In the genomic region with DNA sequence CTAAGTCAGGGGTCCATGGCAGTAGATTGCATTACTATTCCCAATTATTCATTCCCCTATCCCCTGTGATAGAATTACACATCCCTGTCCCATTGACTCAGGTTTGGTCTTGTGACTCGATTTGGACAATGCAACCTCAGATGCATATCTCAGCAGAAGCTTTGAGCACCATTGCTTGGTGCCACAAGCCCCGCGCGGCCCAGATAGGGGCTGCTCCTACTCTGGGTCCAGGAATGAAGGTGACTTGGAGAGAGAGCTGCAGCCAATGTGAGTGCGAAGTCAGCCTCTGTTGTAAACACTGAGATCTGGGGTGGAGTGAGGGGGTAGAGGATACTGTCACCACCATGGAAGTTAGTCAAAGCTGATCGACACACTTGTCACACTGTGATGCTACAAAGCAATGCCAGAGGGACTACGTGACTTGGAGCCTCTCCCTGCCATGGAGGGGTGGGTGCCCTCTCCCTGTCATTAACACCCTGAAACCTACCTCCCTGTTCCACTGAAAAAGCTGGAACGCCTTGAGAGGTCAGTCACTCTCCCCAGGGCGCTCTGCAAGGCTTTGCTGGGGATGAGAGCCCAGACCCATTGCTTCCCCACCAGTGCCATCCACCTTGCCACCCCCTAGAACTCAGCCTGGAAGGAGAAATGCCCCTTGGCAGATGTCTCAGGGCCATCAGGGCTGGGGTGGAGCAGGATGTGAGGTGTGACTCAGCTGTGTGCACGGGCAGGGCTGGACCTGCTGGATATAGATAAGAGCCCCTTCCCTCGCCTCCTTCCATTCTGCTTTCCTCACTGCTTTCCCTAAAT, we compare ENCODE assay signal across 19 cellular contexts. TPM values are rescaled to one million over a fixed set of nuclear protein-coding genes. Genes with fewer than 3 reads are reported as not detected.
DNase-seq lines count a peak whose midpoint lies in the region; FAIRE-seq and TF ChIP-seq lines count a peak whose summit lies in the region.
"Had no signal": no experiment of that assay in that cellular context is flagged by ENCODE, and none has a peak within 500 bp of the region (broad histone marks: within the 10 kb centered on the region; RNA-seq: fewer than 3 reads in every experiment).

No MANE protein-coding gene starts in this region.

- FAIRE-seq in kidney (lab: Jason Lieb, UNC): no peak
- FAIRE-seq: A204.1, colon, GM18507 had no signal

- TF ChIP-seq CTCF in stomach (IDR thresholded peaks at IDR 0.05): no peak
- TF ChIP-seq CTCF in kidney (IDR thresholded peaks at IDR 0.05; ENCODE audit: borderline replicate concordance, extremely low read depth, insufficient read depth): no peak

- H3K4me1 Mint-ChIP-seq in activated T-helper 2 cell treated with anti-CD3 and anti-CD28 coated beads, Interferon-gamma antibody, Interleukin-2, Interleukin-4, amounts not matched to agents 10 μg/mL and 5 μg/mL and 100 μg/mL, durations not matched to agents 14 hours and 24 hours and 36 hours (ENCODE audit: low read depth): peaks cover 5% of the 10 kb centered on the region

- H3K27me3 ChIP-seq in stomach: peaks cover 0 to 5% (median 0%) of the 10 kb centered on the region in 3 donors

- WGBS in stomach, 5 donors: 57 to 69% (median 65%) methylated on average over 10 to 11 of the region's 11 CpGs

- no peak overlapping the region for H3K27ac Mint-ChIP-seq in activated T-helper 2 cell treated with anti-CD3 and anti-CD28 coated beads, Interferon-gamma antibody, Interleukin-2, Interleukin-4, amounts not matched to agents 10 μg/mL and 5 μg/mL and 100 μg/mL, durations not matched to agents 14 hours and 24 hours and 36 hours
- H3K27ac Mint-ChIP-seq: activated naive CD8-positive, alpha-beta T cell treated with anti-CD3 and anti-CD28 coated beads, Interleukin-2, amount 10 ng/mL, durations not matched to agents 7 days and 5 days; CD4-positive, alpha-beta T cell; stimulated activated naive CD8-positive, alpha-beta T cell treated with anti-CD3 and anti-CD28 coated beads, Interleukin-15, amount 100 ng/mL, for 72 hours had no signal

- H3K27me3 Mint-ChIP-seq in activated T-helper 2 cell treated with anti-CD3 and anti-CD28 coated beads, Interferon-gamma antibody, Interleukin-2, Interleukin-4, amounts not matched to agents 10 μg/mL and 5 μg/mL and 100 μg/mL, durations not matched to agents 14 hours and 24 hours and 36 hours (ENCODE audit: low read depth): peaks cover 10% of the 10 kb centered on the region
- H3K27me3 Mint-ChIP-seq: stimulated activated naive CD8-positive, alpha-beta T cell treated with anti-CD3 and anti-CD28 coated beads, Interleukin-15, amount 100 ng/mL, for 72 hours had no signal

- no peak overlapping the region for H3K9ac ChIP-seq in kidney (ENCODE audit: low read length in 2 of 2)

- H3K4me1 ChIP-seq in stomach (peaks cover 0 to 24% (median 8%) of the 10 kb centered on the region in 4 donors), kidney (ENCODE audit: control insufficient read depth in 1 of 2, insufficient read depth in 1 of 2, low read depth in 1 of 2, low read length in 2 of 2) (no peaks in the 10 kb centered on the region)

- peak overlapping the region; percentile 74 for H3K27ac ChIP-seq in epithelial cell of prostate
- H3K27ac ChIP-seq in stomach: peak overlapping the region in 3 of 5 donors; percentile 22 to 67 (median 62)
- H3K27ac ChIP-seq in kidney (ENCODE audit: low read depth in 2 of 2, low read length in 2 of 2): no peak overlapping the region
- H3K27ac ChIP-seq: esophagus squamous epithelium had no signal

- H3K36me3 Mint-ChIP-seq in activated T-helper 2 cell treated with anti-CD3 and anti-CD28 coated beads, Interferon-gamma antibody, Interleukin-2, Interleukin-4, amounts not matched to agents 10 μg/mL and 5 μg/mL and 100 μg/mL, durations not matched to agents 14 hours and 24 hours and 36 hours (ENCODE audit: low read depth): no peaks in the 10 kb centered on the region
- H3K36me3 Mint-ChIP-seq: activated naive CD8-positive, alpha-beta T cell treated with anti-CD3 and anti-CD28 coated beads, Interleukin-2, amount 10 ng/mL, durations not matched to agents 7 days and 5 days had no signal

- no peaks in the 10 kb centered on the region for H3K9me3 ChIP-seq in stomach
- no peaks in the 10 kb centered on the region for H3K9me3 ChIP-seq in kidney (ENCODE audit: control insufficient read depth in 1 of 2, low read length in 2 of 2)
- H3K9me3 ChIP-seq: esophagus squamous epithelium had no signal

- H3K4me3 ChIP-seq in stomach: no peak overlapping the region
- H3K4me3 ChIP-seq in kidney (ENCODE audit: low read length in 2 of 2): no peak overlapping the region
- H3K4me3 ChIP-seq: esophagus squamous epithelium, skin epidermis had no signal

- no peaks in the 10 kb centered on the region for H3K36me3 ChIP-seq in stomach
- no peaks in the 10 kb centered on the region for H3K36me3 ChIP-seq in kidney (ENCODE audit: control insufficient read depth in 1 of 2, insufficient read depth in 2 of 2, low read length in 2 of 2)
- H3K36me3 ChIP-seq: esophagus squamous epithelium had no signal

- intact Hi-C loops in stomach (cut with DNase I; ENCODE audit: low total_unique reads) (no loop called here), kidney (cut with DNase I) (no loop called here)
- intact Hi-C loops in activated T-helper 2 cell treated with anti-CD3 and anti-CD28 coated beads, Interferon-gamma antibody, Interleukin-2, Interleukin-4, amounts not matched to agents 10 μg/mL and 5 μg/mL and 100 μg/mL, durations not matched to agents 14 hours and 24 hours and 36 hours (cut with micrococcal nuclease): no loop called here

- H3K9me3 Mint-ChIP-seq in activated T-helper 2 cell treated with anti-CD3 and anti-CD28 coated beads, Interferon-gamma antibody, Interleukin-2, Interleukin-4, amounts not matched to agents 10 μg/mL and 5 μg/mL and 100 μg/mL, durations not matched to agents 14 hours and 24 hours and 36 hours: no peaks in the 10 kb centered on the region
- H3K9me3 Mint-ChIP-seq: activated naive CD8-positive, alpha-beta T cell treated with anti-CD3 and anti-CD28 coated beads, Interleukin-2, amount 10 ng/mL, durations not matched to agents 7 days and 5 days; CD4-positive, alpha-beta T cell; stimulated activated naive CD8-positive, alpha-beta T cell treated with anti-CD3 and anti-CD28 coated beads, Interleukin-15, amount 100 ng/mL, for 72 hours had no signal

- no peak for TF ChIP-seq POLR2A in stomach (IDR thresholded peaks at IDR 0.05)

- DNase-seq in NCI-H748 (lab: John Stamatoyannopoulos, UW; ENCODE audit: unreplicated experiment) (peak; percentile 37), NCI-H748 treated with DMSO at 0.1 percent for 48 hours (lab: John Stamatoyannopoulos, UW) (no peak), RPMI7951 (ENCODE audit: low read depth) (peak; percentile 48), epithelial cell of prostate (ENCODE audit: low read depth, low spot score) (no peak), stomach (peak; percentile 63), kidney (no peak), globus pallidus (ENCODE audit: low spot score) (no peak)
- DNase-seq in activated T-helper 2 cell treated with anti-CD3 and anti-CD28 coated beads, Interferon-gamma antibody, Interleukin-2, Interleukin-4, amounts not matched to agents 10 μg/mL and 5 μg/mL and 100 μg/mL, durations not matched to agents 14 hours and 24 hours and 36 hours (ENCODE audit: low spot score): no peak
- DNase-seq: activated CD4-positive, alpha-beta T cell treated with anti-CD3 and anti-CD28 coated beads for 1 hour; activated naive CD8-positive, alpha-beta T cell treated with anti-CD3 and anti-CD28 coated beads, Interleukin-2, amount 10 ng/mL, durations not matched to agents 7 days and 5 days; CD4-positive, alpha-beta T cell; esophagus squamous epithelium; KG1; NCI-H1436 treated with DMSO at 0.1 percent for 48 hours; stimulated activated naive CD8-positive, alpha-beta T cell treated with anti-CD3 and anti-CD28 coated beads, Interleukin-15, amount 100 ng/mL, for 72 hours had no signal

- H3K4me3 Mint-ChIP-seq in activated T-helper 2 cell treated with anti-CD3 and anti-CD28 coated beads, Interferon-gamma antibody, Interleukin-2, Interleukin-4, amounts not matched to agents 10 μg/mL and 5 μg/mL and 100 μg/mL, durations not matched to agents 14 hours and 24 hours and 36 hours (ENCODE audit: low read depth): no peak overlapping the region
- H3K4me3 Mint-ChIP-seq: activated naive CD8-positive, alpha-beta T cell treated with anti-CD3 and anti-CD28 coated beads, Interleukin-2, amount 10 ng/mL, durations not matched to agents 7 days and 5 days; CD4-positive, alpha-beta T cell; stimulated activated naive CD8-positive, alpha-beta T cell treated with anti-CD3 and anti-CD28 coated beads, Interleukin-15, amount 100 ng/mL, for 72 hours had no signal

- TF ChIP-seq EP300 in stomach (IDR thresholded peaks at IDR 0.05): no peak

RNA-seq across cellular contexts. Expression of gene PLEK2, which starts 6.6 kb away (rescaled TPM):
- 13.7 and 14.5 TPM in 2 replicates for total RNA-seq in RPMI7951 (2014; rRNA removed; shearing (Covaris generic))
- total RNA-seq in stomach (100 to 1,000 TPM in 1 of 5 donors, 10 to 100 TPM in 2, 1 to 10 TPM in 1, not detected in 1; 6.5 to 203 (median 26.5) TPM), kidney (10.8 TPM)
- polyA plus RNA-seq in stomach (10 to 100 TPM; 13.5 to 39.0 (median 20.0) TPM), kidney (ENCODE audit: insufficient read depth, low read depth, low replicate concordance) (11.4 TPM)
- 0.37 TPM in 1 of 2 replicates, not detected in the other for total RNA-seq in activated T-helper 2 cell treated with anti-CD3 and anti-CD28 coated beads, Interferon-gamma antibody, Interleukin-2, Interleukin-4, amounts not matched to agents 10 μg/mL and 5 μg/mL and 100 μg/mL, durations not matched to agents 14 hours and 24 hours and 36 hours

RNA-seq across cellular contexts. Expression of gene EIF2S1, which starts 58.4 kb away (rescaled TPM):
- 254 and 258 TPM in 2 replicates for total RNA-seq in RPMI7951 (2014; rRNA removed; shearing (Covaris generic))
- 100 to 1,000 TPM in 1 of 5 donors, 10 to 100 TPM in 4; 15.6 to 149 (median 26.8) TPM for total RNA-seq in stomach
- 10 to 100 TPM; 32.8 to 73.3 (median 67.0) TPM for polyA plus RNA-seq in stomach
- total RNA-seq in kidney: 78.2 TPM
- 52.8 TPM for polyA plus RNA-seq in kidney (ENCODE audit: insufficient read depth, low read depth, low replicate concordance)
- total RNA-seq in activated T-helper 2 cell treated with anti-CD3 and anti-CD28 coated beads, Interferon-gamma antibody, Interleukin-2, Interleukin-4, amounts not matched to agents 10 μg/mL and 5 μg/mL and 100 μg/mL, durations not matched to agents 14 hours and 24 hours and 36 hours: 217 and 230 TPM in 2 replicates

RNA-seq across cellular contexts. Expression of gene ATP6V1D, which starts 59.0 kb away (rescaled TPM):
- 122 and 130 TPM in 2 replicates for total RNA-seq in RPMI7951 (2014; rRNA removed; shearing (Covaris generic))
- 100 to 1,000 TPM in 2 of 5 donors, 10 to 100 TPM in 3; 43.3 to 192 (median 99.6) TPM for total RNA-seq in stomach
- 10 to 100 TPM; 53.5 to 86.0 (median 66.5) TPM for polyA plus RNA-seq in stomach
- 91.5 TPM for total RNA-seq in kidney
- polyA plus RNA-seq in kidney (ENCODE audit: insufficient read depth, low read depth, low replicate concordance): 200 TPM
- total RNA-seq in activated T-helper 2 cell treated with anti-CD3 and anti-CD28 coated beads, Interferon-gamma antibody, Interleukin-2, Interleukin-4, amounts not matched to agents 10 μg/mL and 5 μg/mL and 100 μg/mL, durations not matched to agents 14 hours and 24 hours and 36 hours: 23.6 and 26.8 TPM in 2 replicates

Comparison
In these comparisons a context has a peak if more than half of its experiments do, and no peak if none do; other contexts are left out.
1. DNase-seq: peak in NCI-H748 (single experiment), RPMI7951 (single experiment) and stomach (single experiment); none in NCI-H748 treated with DMSO at 0.1 percent for 48 hours (single experiment), epithelial cell of prostate (single experiment), kidney (single experiment), globus pallidus (single experiment) and activated T-helper 2 cell treated with anti-CD3 and anti-CD28 coated beads, Interferon-gamma antibody, Interleukin-2, Interleukin-4, amounts not matched to agents 10 μg/mL and 5 μg/mL and 100 μg/mL, durations not matched to agents 14 hours and 24 hours and 36 hours (single experiment).
2. H3K27ac ChIP-seq: peak in epithelial cell of prostate (single experiment) and stomach (3 of 5); none in kidney (0 of 2).